In genomic region chr2:234879671-234880455, GRCh38 we compare ENCODE assay signal across 13 cellular contexts.
DNase-seq lines count a peak whose midpoint lies in the region; ATAC-seq and TF ChIP-seq lines count a peak whose summit lies in the region.
"Had no signal": no experiment of that assay in that cellular context is flagged by ENCODE, and none has a peak within 500 bp of the region (broad histone marks: within the 10 kb centered on the region; RNA-seq: fewer than 3 reads in every experiment).

No MANE protein-coding gene starts in this region.

- H3K9me3 ChIP-seq in uterus (no peaks in the 10 kb centered on the region), Karpas-422 (ENCODE audit: low read length) (no peaks in the 10 kb centered on the region)

- H3K9ac ChIP-seq in KMS-11 (no peak overlapping the region), Karpas-422 (ENCODE audit: low read length) (no peak overlapping the region)
- H3K9ac ChIP-seq: parathyroid adenoma had no signal

- intact Hi-C loops in uterus (cut with DNase I; ENCODE audit: low total_unique reads): loop anchor here (10.0 kb wide), 1 partner anchor 225 kb away; no protein-coding TSS in a partner anchor

- ATAC-seq in HG03039 (IDR thresholded peaks at IDR 0.05; ENCODE audit: unreplicated experiment): no peak

- H3K4me2 ChIP-seq in KMS-11 (0 out of 2 replicates have a peak overlapping the region, but pooled peaks have one; percentile 71), Karpas-422 (ENCODE audit: low read depth, low read length, poor library complexity, severe bottlenecking) (no peak overlapping the region)

- H3K36me3 ChIP-seq in KMS-11 (ENCODE audit: insufficient read depth) (no peaks in the 10 kb centered on the region), uterus (no peaks in the 10 kb centered on the region), Karpas-422 (ENCODE audit: insufficient read depth, low read length) (no peaks in the 10 kb centered on the region)

- H3K27ac ChIP-seq in KMS-11 (no peak overlapping the region), uterus (no peak overlapping the region), Karpas-422 (ENCODE audit: low read length) (no peak overlapping the region)
- H3K27ac ChIP-seq: parathyroid adenoma had no signal

- DNase-seq in Daoy (ENCODE audit: low read depth) (peak; percentile 89), astrocyte of the spinal cord (ENCODE audit: low read depth, low spot score) (peak; percentile 88), kidney tubule cell (ENCODE audit: low spot score) (peak; percentile 63), medulla oblongata (ENCODE audit: extremely low spot score) (no peak), uterus (no peak), Karpas-422 (no peak)
- DNase-seq: CD4-positive, CD25-positive, alpha-beta regulatory T cell; effector CD8-positive, alpha-beta T cell; hypothalamus; NCI-H1436 treated with DMSO at 0.1 percent for 48 hours had no signal

- no peak for TF ChIP-seq POLR2A in uterus (IDR thresholded peaks at IDR 0.05)

- TF ChIP-seq CTCF in KMS-11 (conservative IDR thresholded peaks at IDR 0.05; ENCODE audit: low read depth, low read length) (no peak), astrocyte of the spinal cord (IDR thresholded peaks at IDR 0.05; ENCODE audit: low read depth, low read length) (no peak), uterus (IDR thresholded peaks at IDR 0.05) (no peak)

- H4K20me1 ChIP-seq in KMS-11 (ENCODE audit: insufficient read depth) (no peaks in the 10 kb centered on the region), Karpas-422 (ENCODE audit: insufficient read depth, low read depth, low read length) (no peaks in the 10 kb centered on the region)

- H3K4me3 ChIP-seq in KMS-11 (IDR thresholded peaks at IDR 0.05; ENCODE audit: insufficient read depth, low read depth, low read length): no peak overlapping the region
- H3K4me3 ChIP-seq in astrocyte of the spinal cord (ENCODE audit: low read depth, low read length): no peak overlapping the region
- H3K4me3 ChIP-seq in uterus: no peak overlapping the region
- H3K4me3 ChIP-seq in Karpas-422 (ENCODE audit: low read length): no peak overlapping the region

- H3K9me2 ChIP-seq in Karpas-422 (replicated peaks; ENCODE audit: insufficient read depth, low read length): no peaks in the 10 kb centered on the region

- peaks cover 25% of the 10 kb centered on the region for H3K4me1 ChIP-seq in KMS-11 (ENCODE audit: low read depth, poor library complexity, severe bottlenecking)
- H3K4me1 ChIP-seq in uterus: peaks cover 0 to 4% of the 10 kb centered on the region in 2 donors
- peaks cover 5% of the 10 kb centered on the region for H3K4me1 ChIP-seq in Karpas-422 (ENCODE audit: low read length)
- H3K4me1 ChIP-seq: parathyroid adenoma had no signal

- in situ Hi-C loops in astrocyte of the spinal cord (cut with HindIII; ENCODE audit: low sequenced_read_pairs): no loop called here

- H3K79me2 ChIP-seq in KMS-11 (ENCODE audit: insufficient read depth, low read depth) (no peaks in the 10 kb centered on the region), Karpas-422 (ENCODE audit: low read length) (no peaks in the 10 kb centered on the region)
- H3K79me2 ChIP-seq: parathyroid adenoma had no signal

- H3K27me3 ChIP-seq in KMS-11 (ENCODE audit: insufficient read depth, low read depth): no peaks in the 10 kb centered on the region
- H3K27me3 ChIP-seq in uterus: no peaks in the 10 kb centered on the region
- H3K27me3 ChIP-seq in Karpas-422 (ENCODE audit: low read length): no peaks in the 10 kb centered on the region

- no peak overlapping the region for H2AFZ ChIP-seq in KMS-11 (ENCODE audit: low read depth)
- H2AFZ ChIP-seq in Karpas-422 (ENCODE audit: low read length): no peak overlapping the region
- H2AFZ ChIP-seq: parathyroid adenoma had no signal

Comparison
In these comparisons a context has a peak if more than half of its experiments do, and no peak if none do; other contexts are left out.
1. DNase-seq: peak in Daoy (single experiment), astrocyte of the spinal cord (single experiment) and kidney tubule cell (single experiment); none in medulla oblongata (single experiment), uterus (0 of 2) and Karpas-422 (single experiment).